Comparison of ENCODE assay signal across 6 cellular contexts in the genomic region with DNA sequence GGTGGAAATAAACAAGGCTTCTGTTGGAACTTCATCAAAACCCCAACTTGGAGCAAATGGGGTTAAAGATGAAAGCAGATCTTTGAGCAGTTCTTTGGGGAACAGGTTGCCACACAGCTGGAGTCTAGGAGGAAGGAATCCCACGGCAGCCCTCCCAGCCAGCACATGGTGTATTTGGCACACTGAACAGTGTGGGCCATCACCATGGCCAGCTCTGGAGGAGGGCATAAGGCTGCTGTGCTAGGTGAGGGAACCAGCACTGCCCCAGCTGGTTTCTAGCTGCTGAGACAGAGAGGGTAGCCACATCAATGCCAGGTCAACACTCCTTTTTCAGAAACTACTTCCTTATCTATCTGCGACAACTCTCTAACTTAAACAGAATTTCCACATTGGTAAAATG. TPM values are rescaled to one million over a fixed set of nuclear protein-coding genes. Genes with fewer than 3 reads are reported as not detected.
"Had no signal": no experiment of that assay in that cellular context is flagged by ENCODE, and none has a peak within 500 bp of the region (broad histone marks: within the 10 kb centered on the region; RNA-seq: fewer than 3 reads in every experiment).

No MANE protein-coding gene starts in this region.

RNA-seq across cellular contexts. Expression of a gene that starts 33.7 kb away (rescaled TPM):
- total RNA-seq: activated CD8-positive, alpha-beta T cell treated with anti-CD3 and anti-CD28 coated beads for 36 hours; chondrocyte; dermis blood vessel endothelial cell; foreskin keratinocyte; gastrocnemius medialis had no signal
- polyA plus RNA-seq: adipose tissue, foreskin keratinocyte had no signal
